ENCODE assay signal across 1 cellular context in genomic region chr4:159097785-159098184, GRCh38.
TF ChIP-seq lines count a peak whose summit lies in the region.

No MANE protein-coding gene starts in this region.

TF ChIP-seq in WTC11, 78 proteins besides CTCF, POLR2A, EP300 and RAD21 (continued from another document):
- no peak for TF ChIP-seq ZNF532 (CRISPR knock-in tag; IDR thresholded peaks at IDR 0.05; ENCODE audit: borderline replicate concordance)
